Comparison of ENCODE assay signal across 39 cellular contexts in genomic region chr18:31795747-31796146, GRCh38. TPM values are rescaled to one million over a fixed set of nuclear protein-coding genes. Genes with fewer than 3 reads are reported as not detected.
"Had no signal": no experiment of that assay in that cellular context is flagged by ENCODE, and none has a peak within 500 bp of the region (broad histone marks: within the 10 kb centered on the region; RNA-seq: fewer than 3 reads in every experiment).

No MANE protein-coding gene starts in this region.

- H3K4me3 ChIP-seq: MG63 had no signal

- H3K36me3 ChIP-seq: MG63 had no signal

- H3K27ac ChIP-seq: KMS-11 had no signal

- H3K27me3 ChIP-seq: MG63 had no signal

- H3K4me2 ChIP-seq: KMS-11 had no signal

- DNase-seq: Karpas-422, Kasumi-1, MG63, MM.1S, MV-4-11, NCI-H1048, NCI-H1092, NCI-H1092 treated with DMSO at 0.1 percent for 48 hours, NCI-H1105, NCI-H1105 treated with DMSO at 0.1 percent for 48 hours, NCI-H1417, NCI-H1417 treated with DMSO at 0.1 percent for 48 hours, NCI-H1436, NCI-H1436 treated with DMSO at 0.1 percent for 48 hours, NCI-H146, NCI-H1694, NCI-H1694 treated with DMSO at 0.1 percent for 48 hours, NCI-H187, NCI-H187 treated with DMSO at 0.1 percent for 48 hours, NCI-H1930, NCI-H2029, NCI-H2029 treated with DMSO at 0.1 percent for 48 hours, NCI-H2081, NCI-H2081 treated with DMSO at 0.1 percent for 48 hours, NCI-H2107, NCI-H2171, NCI-H2171 treated with DMSO at 0.1 percent for 48 hours, NCI-H2227 treated with DMSO at 0.1 percent for 48 hours, NCI-H226, NCI-H345, NCI-H446, NCI-H446 treated with DMSO at 0.1 percent for 48 hours, NCI-H510A, NCI-H510A treated with DMSO at 0.1 percent for 48 hours had no signal

- H3K9ac ChIP-seq: KMS-11 had no signal

- H3K9me3 ChIP-seq: MG63 had no signal

RNA-seq across cellular contexts. Expression of gene SLC25A52, which starts 35.1 kb away (rescaled TPM):
- total RNA-seq: LHCN-M2, M059J, MCF 10A, NCI-H460 had no signal
